In the genomic region with DNA sequence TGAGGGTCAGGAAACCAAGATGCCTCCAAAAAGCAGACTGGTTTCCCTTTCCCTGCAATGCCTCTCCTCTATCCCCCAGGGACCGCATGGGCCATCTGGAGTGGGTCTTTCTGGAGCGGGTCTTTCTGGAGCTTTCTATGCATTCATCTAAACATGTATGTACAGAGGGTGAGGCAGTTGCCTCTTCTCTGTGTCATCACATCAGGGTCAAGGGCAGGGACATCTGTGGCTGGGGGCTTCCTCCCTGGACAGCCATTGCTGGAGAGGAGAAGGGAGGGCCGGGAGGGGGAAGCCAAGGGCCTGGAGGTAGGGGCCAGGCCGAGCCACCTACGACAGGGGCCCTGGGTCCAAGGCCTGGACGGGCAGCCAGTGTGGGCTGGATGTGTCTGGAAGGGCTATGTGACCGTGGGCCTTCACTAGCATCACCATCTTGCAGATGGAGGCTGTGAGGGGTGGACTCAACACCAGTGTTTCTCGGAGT, we compare ENCODE assay signal across 9 cellular contexts. TPM values are rescaled to one million over a fixed set of nuclear protein-coding genes. Genes with fewer than 3 reads are reported as not detected.
DNase-seq lines count a peak whose midpoint lies in the region; TF ChIP-seq lines count a peak whose summit lies in the region.
"Had no signal": no experiment of that assay in that cellular context is flagged by ENCODE, and none has a peak within 500 bp of the region (broad histone marks: within the 10 kb centered on the region; RNA-seq: fewer than 3 reads in every experiment).

No MANE protein-coding gene starts in this region.

- 64% methylated on average over 8 of the region's 8 CpGs for WGBS in thymus

- H3K4me3 ChIP-seq in WI38 (ENCODE audit: low read depth, low read length) (peak overlapping the region; percentile 68), right atrium auricular region (peak overlapping the region in 1 of 2 donors; percentile 49), thymus (ENCODE audit: low read length) (peak overlapping the region; percentile 52), WERI-Rb-1 (ENCODE audit: low read depth, low read length) (no peak overlapping the region)

- no peaks in the 10 kb centered on the region for H3K27me3 ChIP-seq in right atrium auricular region
- H3K27me3 ChIP-seq in thymus (ENCODE audit: control insufficient read depth, insufficient read depth): no peaks in the 10 kb centered on the region
- no peaks in the 10 kb centered on the region for H3K27me3 ChIP-seq in WERI-Rb-1 (ENCODE audit: insufficient read depth, low read depth, severe bottlenecking)

- TF ChIP-seq CTCF in WI38 (IDR thresholded peaks at IDR 0.05; ENCODE audit: low read depth, low read length) (no peak), right atrium auricular region (IDR thresholded peaks at IDR 0.05) (no peak), WERI-Rb-1 (IDR thresholded peaks at IDR 0.05; ENCODE audit: low read depth, low read length) (no peak)

- H3K4me1 ChIP-seq in right atrium auricular region (peaks cover 0 to 17% of the 10 kb centered on the region in 2 donors), thymus (ENCODE audit: control insufficient read depth, insufficient read depth, low read length) (peaks cover 21% of the 10 kb centered on the region)

- H3K27ac ChIP-seq in right atrium auricular region (peak overlapping the region; percentile 51 to 73), thymus (ENCODE audit: low read depth) (peak overlapping the region; percentile 88), WERI-Rb-1 (no peak overlapping the region; the same call in 1 of the 2 replicates)

- peak; percentile 63 for DNase-seq in activated effector memory CD4-positive, alpha-beta T cell treated with anti-CD3 and anti-CD28 coated beads, Interleukin-2, amount 50 U/mL, for 16 hours
- DNase-seq in activated effector memory CD4-positive, alpha-beta T cell treated with Interleukin-2 at 50 U/mL for 16 hours: no peak
- DNase-seq in right atrium auricular region (ENCODE audit: low spot score): no peak
- no peak for DNase-seq in NCI-H1436 treated with DMSO at 0.1 percent for 48 hours (lab: John Stamatoyannopoulos, UW)
- DNase-seq in WERI-Rb-1: no peak
- no peak for DNase-seq in activated CD4-positive, CD25-positive, alpha-beta regulatory T cell treated with anti-CD3 and anti-CD28 coated beads, Interleukin-2, amount 50 U/mL, for 72 hours
- DNase-seq: COR-L47 had no signal

- H3K36me3 ChIP-seq in right atrium auricular region: no peaks in the 10 kb centered on the region
- H3K36me3 ChIP-seq in thymus (ENCODE audit: control insufficient read depth, insufficient read depth): peaks cover 10% of the 10 kb centered on the region
- H3K36me3 ChIP-seq in WERI-Rb-1: no peaks in the 10 kb centered on the region

- H3K9me3 ChIP-seq in right atrium auricular region (no peaks in the 10 kb centered on the region), thymus (ENCODE audit: control insufficient read depth) (no peaks in the 10 kb centered on the region), WERI-Rb-1 (ENCODE audit: severe bottlenecking) (no peaks in the 10 kb centered on the region)

RNA-seq across cellular contexts. Expression of a gene that starts 0.8 kb away (rescaled TPM):
- 10 to 100 TPM in 1 of 2 donors, 1 to 10 TPM in 1; 8.5 to 17.1 TPM for total RNA-seq in right atrium auricular region
- polyA plus RNA-seq in thymus: 23.1 TPM
